In genomic region chr6:122154912-122155516, GRCh38 we compare ENCODE assay signal across 27 cellular contexts.
DNase-seq lines count a peak whose midpoint lies in the region; ATAC-seq and TF ChIP-seq lines count a peak whose summit lies in the region.
"Had no signal": no experiment of that assay in that cellular context is flagged by ENCODE, and none has a peak within 500 bp of the region (broad histone marks: within the 10 kb centered on the region; RNA-seq: fewer than 3 reads in every experiment).

No MANE protein-coding gene starts in this region.

- intact Hi-C loops in lower leg skin (cut with DNase I; ENCODE audit: low total_unique reads) (no loop called here), breast epithelium (cut with DNase I; ENCODE audit: low total_unique reads) (no loop called here)

- no peak for ATAC-seq in GM19455 (IDR thresholded peaks at IDR 0.05; ENCODE audit: unreplicated experiment)
- ATAC-seq: activated CD4-positive, CD25-positive, alpha-beta regulatory T cell treated with anti-CD3 and anti-CD28 coated beads, Interleukin-2, amount 50 U/mL, for 24 hours; body of pancreas; gastrocnemius medialis; GM12878; PC-3; stimulated activated memory B cell treated with anti-CD40 and anti-IgM and Interleukin-4, amounts not matched to agents 10 μg/mL and 1 μg/mL and 100 μg/mL, for 72 hours; T-cell had no signal

- no peaks in the 10 kb centered on the region for H3K79me1 ChIP-seq in mesendoderm (ENCODE audit: low read length)

- H3K56ac ChIP-seq in mesendoderm (ENCODE audit: low read length): no peak overlapping the region

- TF ChIP-seq CTCF in fibroblast of mammary gland (conservative IDR thresholded peaks at IDR 0.05; ENCODE audit: control insufficient read depth, insufficient read depth, low read depth, low read length): no peak
- TF ChIP-seq CTCF in lower leg skin (IDR thresholded peaks at IDR 0.05): no peak
- no peak for TF ChIP-seq CTCF in breast epithelium (IDR thresholded peaks at IDR 0.05)

- no peak overlapping the region for H2BK5ac ChIP-seq in mesendoderm (ENCODE audit: low read length)

- no peak overlapping the region for H3K4me3 ChIP-seq in fibroblast of mammary gland (ENCODE audit: control insufficient read depth, low read depth, low read length)
- H3K4me3 ChIP-seq in mesendoderm (ENCODE audit: low read length): no peak overlapping the region
- no peak overlapping the region for H3K4me3 ChIP-seq in lower leg skin (ENCODE audit: low read depth, poor library complexity, severe bottlenecking)
- no peak overlapping the region for H3K4me3 ChIP-seq in breast epithelium
- H3K4me3 ChIP-seq: body of pancreas, gastrocnemius medialis, GM12878, suprapubic skin had no signal

- no peak overlapping the region for H3K23ac ChIP-seq in mesendoderm (ENCODE audit: low read length)

- no peak overlapping the region for H3K4me2 ChIP-seq in mesendoderm (ENCODE audit: low read length)

- WGBS in mesendoderm (ENCODE audit: extremely low coverage, insufficient coverage, low lambda C conversion rate): no CpG with 5 or more reads among the region's 2 CpGs
- WGBS in lower leg skin, 2 donors: 57 to 69% methylated on average over 2 of the region's 2 CpGs

- H3K27ac ChIP-seq in mesendoderm (ENCODE audit: low read depth, low read length) (no peak overlapping the region), breast epithelium (no peak overlapping the region)
- H3K27ac ChIP-seq: body of pancreas, gastrocnemius medialis, suprapubic skin had no signal

- no peaks in the 10 kb centered on the region for H3K27me3 ChIP-seq in mesendoderm (ENCODE audit: insufficient read depth, low read length, poor library complexity)
- no peaks in the 10 kb centered on the region for H3K27me3 ChIP-seq in breast epithelium
- H3K27me3 ChIP-seq: body of pancreas, gastrocnemius medialis, suprapubic skin had no signal

- no peak overlapping the region for H3K9ac ChIP-seq in mesendoderm (ENCODE audit: low read length)

- TF ChIP-seq POLR2A in lower leg skin (IDR thresholded peaks at IDR 0.05): no peak
- TF ChIP-seq POLR2A in breast epithelium (IDR thresholded peaks at IDR 0.05): no peak
- no peak for TF ChIP-seq POLR2A in erythroblast (IDR thresholded peaks at IDR 0.05; ENCODE audit: low read length)

- no peak overlapping the region for H4K5ac ChIP-seq in mesendoderm (ENCODE audit: low read length)

- no peak overlapping the region for H2AK5ac ChIP-seq in mesendoderm (ENCODE audit: low read length)

- H3K4me1 ChIP-seq in mesendoderm (ENCODE audit: control insufficient read depth, low read depth, low read length): no peaks in the 10 kb centered on the region
- no peaks in the 10 kb centered on the region for H3K4me1 ChIP-seq in breast epithelium
- H3K4me1 ChIP-seq: body of pancreas, gastrocnemius medialis, suprapubic skin had no signal

- DNase-seq in Daoy (ENCODE audit: low read depth) (peak; percentile 5), NCI-H69 (lab: John Stamatoyannopoulos, UW) (peak; percentile 20), fibroblast of mammary gland (ENCODE audit: low read depth) (peak; percentile 8), mesendoderm (peak; percentile 42), lower leg skin (ENCODE audit: low spot score in 2 of 2) (no peak), breast epithelium (ENCODE audit: low spot score in 2 of 2) (no peak), erythroblast (lab: John Stamatoyannopoulos, UW) (no peak)
- DNase-seq: activated CD4-positive, alpha-beta memory T cell treated with anti-CD3 and anti-CD28 coated beads, Interleukin-2, amount 10 ng/mL, durations not matched to agents 7 days and 5 days; activated gamma-delta T cell treated with Interleukin-2 at 50 U/mL for 16 hours; COR-L47; DND-41; effector CD8-positive, alpha-beta T cell; mesenchymal stem cell; naive B cell; NCI-H2081 treated with DMSO at 0.1 percent for 48 hours; nucleus accumbens; PC-3; SIG-M5; stimulated activated CD4-positive, alpha-beta T cell treated with anti-CD3 and anti-CD28 coated beads, Interleukin-2, amount 100 ng/mL, for 48 hours; T-cell had no signal

- H4K8ac ChIP-seq in mesendoderm (ENCODE audit: low read depth, low read length): no peak overlapping the region

- no peaks in the 10 kb centered on the region for H3K9me3 ChIP-seq in breast epithelium
- H3K9me3 ChIP-seq: body of pancreas, gastrocnemius medialis, suprapubic skin had no signal

- no peak overlapping the region for H3K4ac ChIP-seq in mesendoderm (ENCODE audit: low read depth, low read length)

- H2BK120ac ChIP-seq in mesendoderm (ENCODE audit: low read depth, low read length): no peak overlapping the region

- H2BK15ac ChIP-seq in mesendoderm (replicated peaks; ENCODE audit: low read depth): no peak overlapping the region

- H3K79me2 ChIP-seq in mesendoderm (ENCODE audit: control insufficient read depth, insufficient read depth, low read length): no peaks in the 10 kb centered on the region

- H3K18ac ChIP-seq in mesendoderm (ENCODE audit: low read length): no peak overlapping the region

- H3K36me3 ChIP-seq in mesendoderm (ENCODE audit: control insufficient read depth, insufficient read depth, low read length): no peaks in the 10 kb centered on the region
- H3K36me3 ChIP-seq in breast epithelium: no peaks in the 10 kb centered on the region
- H3K36me3 ChIP-seq: gastrocnemius medialis, suprapubic skin had no signal

Comparison
In these comparisons a context has a peak if more than half of its experiments do, and no peak if none do; other contexts are left out.
1. DNase-seq: peak in Daoy (single experiment), NCI-H69 (single experiment), fibroblast of mammary gland (single experiment) and mesendoderm (single experiment); none in lower leg skin (0 of 2), breast epithelium (0 of 2) and erythroblast (0 of 2).